Comparison of ENCODE assay signal across 29 cellular contexts in genomic region chr18:4026542-4026941, GRCh38.
"Had no signal": no experiment of that assay in that cellular context is flagged by ENCODE, and none has a peak within 500 bp of the region (broad histone marks: within the 10 kb centered on the region; RNA-seq: fewer than 3 reads in every experiment).

No MANE protein-coding gene starts in this region.

- H3K9me3 ChIP-seq: esophagus muscularis mucosa, esophagus squamous epithelium, gastrocnemius medialis, gastroesophageal sphincter had no signal

- H3K4me3 Mint-ChIP-seq: dendritic cell treated with granulocyte-macrophage colony-stimulating factor and Interleukin-4, amounts not matched to agents 40 ng/mL and 50 ng/mL, for 4 days; effector memory CD8-positive, alpha-beta T cell; endodermal cell had no signal

- H3K36me3 ChIP-seq: esophagus muscularis mucosa, esophagus squamous epithelium, gastrocnemius medialis, gastroesophageal sphincter, heart left ventricle, heart right ventricle had no signal

- H3K4me1 ChIP-seq: esophagus muscularis mucosa, esophagus squamous epithelium, foreskin keratinocyte, gastrocnemius medialis, gastroesophageal sphincter, heart left ventricle, heart right ventricle had no signal

- FAIRE-seq: endometrium, endothelial cell of umbilical vein, frontal cortex had no signal

- H3K27ac Mint-ChIP-seq: dendritic cell treated with granulocyte-macrophage colony-stimulating factor and Interleukin-4, amounts not matched to agents 40 ng/mL and 50 ng/mL, for 4 days; effector memory CD8-positive, alpha-beta T cell; endodermal cell had no signal

- DNase-seq: cortex of kidney; dermis blood vessel endothelial cell; dorsolateral prefrontal cortex; effector CD4-positive, alpha-beta T cell; effector CD8-positive, alpha-beta T cell; effector memory CD4-positive, alpha-beta T cell; effector memory CD8-positive, alpha-beta T cell; endodermal cell; erythroblast; esophagus squamous epithelium; foreskin fibroblast; foreskin keratinocyte; foreskin melanocyte; gastrocnemius medialis; glutamatergic neuron; head of caudate nucleus; heart left ventricle; heart right ventricle; hippocampal formation had no signal

- H3K27me3 ChIP-seq: dorsolateral prefrontal cortex, esophagus muscularis mucosa, esophagus squamous epithelium, foreskin keratinocyte, gastrocnemius medialis, gastroesophageal sphincter, heart left ventricle, hepatocyte had no signal

- H3K4me3 ChIP-seq: coronary artery, dorsolateral prefrontal cortex, esophagus muscularis mucosa, esophagus squamous epithelium, gastrocnemius medialis, gastroesophageal sphincter, heart left ventricle, heart right ventricle, hepatocyte had no signal

- H3K79me2 ChIP-seq: hepatocyte had no signal

- ATAC-seq: effector memory CD8-positive, alpha-beta T cell; esophagus mucosa; foreskin keratinocyte; gastrocnemius medialis; gastroesophageal sphincter; heart left ventricle; heart right ventricle had no signal

- H3K27ac ChIP-seq: coronary artery, dorsolateral prefrontal cortex, epithelial cell of prostate, esophagus muscularis mucosa, esophagus squamous epithelium, foreskin keratinocyte, gastrocnemius medialis, gastroesophageal sphincter, heart left ventricle, heart right ventricle, hepatocyte had no signal

- H3K4me2 ChIP-seq: hepatocyte had no signal

- H3K27me3 Mint-ChIP-seq: dendritic cell treated with granulocyte-macrophage colony-stimulating factor and Interleukin-4, amounts not matched to agents 40 ng/mL and 50 ng/mL, for 4 days had no signal

- H2AFZ ChIP-seq: hepatocyte had no signal
